9 cellular contexts compared by ENCODE assay signal in the genomic region with DNA sequence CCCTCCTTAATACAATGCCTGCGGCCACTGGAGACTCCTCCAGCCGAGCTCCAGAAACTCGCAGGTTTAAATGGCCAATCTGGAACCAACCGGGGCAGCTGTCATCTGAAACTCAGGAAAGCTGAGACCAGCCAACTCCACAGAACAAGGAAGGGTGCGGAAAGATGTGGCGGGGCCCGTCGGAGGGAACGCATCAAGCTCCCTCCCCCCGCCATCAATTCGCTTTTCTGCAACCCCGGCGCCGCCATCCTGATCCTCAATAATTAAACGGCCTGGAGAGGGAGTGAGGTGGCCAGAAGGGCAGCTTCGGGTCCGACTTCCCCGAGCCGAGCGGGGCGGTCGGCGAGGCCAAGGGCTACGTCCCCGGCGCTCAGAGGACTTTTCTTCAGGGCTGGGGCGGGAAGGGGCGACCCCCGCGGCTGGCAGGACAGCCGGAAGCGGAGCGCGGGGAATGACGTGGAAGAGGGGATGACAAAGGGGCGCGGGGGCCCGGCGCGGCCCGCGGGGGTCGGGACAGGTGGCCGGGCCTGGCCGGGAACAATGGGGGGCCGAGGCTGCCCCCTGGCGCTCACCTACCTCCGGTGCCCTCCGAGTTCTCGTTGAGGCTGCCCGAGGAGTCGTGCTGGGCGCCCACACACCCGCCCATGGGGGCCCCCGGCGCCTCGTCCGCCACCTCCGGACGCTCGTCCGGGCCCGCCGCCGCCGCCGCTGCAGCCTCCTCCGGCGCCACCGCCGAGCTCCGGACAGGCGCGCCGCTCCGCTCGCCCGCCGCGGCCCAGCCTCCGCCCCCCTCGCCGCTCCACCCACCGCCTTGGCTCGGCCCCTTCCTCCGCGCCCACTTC. TPM values are rescaled to one million over a fixed set of nuclear protein-coding genes. Genes with fewer than 3 reads are reported as not detected.
DNase-seq lines count a peak whose midpoint lies in the region; ATAC-seq, FAIRE-seq and TF ChIP-seq lines count a peak whose summit lies in the region.
"Had no signal": no experiment of that assay in that cellular context is flagged by ENCODE, and none has a peak within 500 bp of the region (broad histone marks: within the 10 kb centered on the region; RNA-seq: fewer than 3 reads in every experiment).

A gene with protein sequence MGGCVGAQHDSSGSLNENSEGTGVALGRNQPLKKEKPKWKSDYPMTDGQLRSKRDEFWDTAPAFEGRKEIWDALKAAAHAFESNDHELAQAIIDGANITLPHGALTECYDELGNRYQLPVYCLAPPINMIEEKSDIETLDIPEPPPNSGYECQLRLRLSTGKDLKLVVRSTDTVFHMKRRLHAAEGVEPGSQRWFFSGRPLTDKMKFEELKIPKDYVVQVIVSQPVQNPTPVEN (minus strand): TSS at position 745 of the 842 bp plus-strand sequence. CDS start 99 bp downstream, at position 646.

- CTCF ChIA-PET in activated B cell treated with CpG ODN at 0.5 μM for 24 hours (lab: Charles Lee): interaction anchor here (1.1 to 2.7 kb wide), 4 partner anchors 10 to 175 kb away, joined by 3 to 15 read pairs (median 8); no protein-coding TSS in a partner anchor

- peak within 1 kb of the TSS; percentile 68 for H3K27ac Mint-ChIP-seq in activated B cell treated with CpG ODN at 0.5 μM for 24 hours

- ATAC-seq in HG02852 (IDR thresholded peaks at IDR 0.05; ENCODE audit: unreplicated experiment) (peak; percentile 89), activated B cell treated with CpG ODN at 0.5 μM for 24 hours (ENCODE audit: low read depth) (peak; percentile 88)

- intact Hi-C loops in activated B cell treated with CpG ODN at 0.5 μM for 24 hours (cut with micrococcal nuclease): loop anchor here (1.0 to 5.0 kb wide), 7 partner anchors 8 to 896 kb away; partner anchors contain the start of genes FBXW11, NPM1, RPL26L1 and SH3PXD2B
- intact Hi-C loops in kidney (cut with DNase I): no loop called here

- DNase-seq in NCI-H2029 (lab: John Stamatoyannopoulos, UW) (peak; percentile 78), NCI-H2029 treated with DMSO at 0.1 percent for 48 hours (lab: John Stamatoyannopoulos, UW) (no peak), NCI-H187 (lab: John Stamatoyannopoulos, UW) (peak; percentile 43 to 58), activated B cell treated with CpG ODN at 0.5 μM for 24 hours (peak; percentile 90), cerebellar cortex (ENCODE audit: low spot score) (peak; percentile 78), kidney (peak; percentile 95)
- peak; percentile 53 to 61 for DNase-seq in stimulated activated CD4-positive, alpha-beta T cell treated with anti-CD3 and anti-CD28 coated beads, Interleukin-15, amount 100 ng/mL, for 1 hour (ENCODE audit: low read depth in 1 of 2, low spot score in 1 of 2)

- H3K9me3 Mint-ChIP-seq in activated B cell treated with CpG ODN at 0.5 μM for 24 hours: no peaks in the 10 kb centered on the region

- no peaks in the 10 kb centered on the region for H3K9me3 ChIP-seq in kidney (ENCODE audit: control insufficient read depth in 1 of 2, low read length in 2 of 2)

- H3K4me3 Mint-ChIP-seq in activated B cell treated with CpG ODN at 0.5 μM for 24 hours: peak within 1 kb of the TSS; percentile 90

- POLR2A ChIA-PET in activated B cell treated with CpG ODN at 0.5 μM for 24 hours (lab: Charles Lee): interaction anchor here (0.5 to 1.8 kb wide), 10 partner anchors 10 to 315 kb away, joined by 3 to 9 read pairs (median 6); partner anchors contain the start of genes FBXW11 and STK10

- FAIRE-seq in kidney (lab: Jason Lieb, UNC): no peak
- FAIRE-seq: G401.6 had no signal

- peaks cover 1% of the 10 kb centered on the region for H3K36me3 Mint-ChIP-seq in activated B cell treated with CpG ODN at 0.5 μM for 24 hours (ENCODE audit: low read depth)

- H3K36me3 ChIP-seq in kidney (ENCODE audit: control insufficient read depth in 1 of 2, insufficient read depth in 2 of 2, low read length in 2 of 2): no peaks in the 10 kb centered on the region

- H3K4me1 ChIP-seq in kidney (ENCODE audit: control insufficient read depth in 1 of 2, insufficient read depth in 1 of 2, low read depth in 1 of 2, low read length in 2 of 2): peaks cover 3 to 7% of the 10 kb centered on the region in 2 donors

- peak within 1 kb of the TSS; percentile 48 to 74 for H3K27ac ChIP-seq in kidney (ENCODE audit: low read depth in 2 of 2, low read length in 2 of 2)

- TF ChIP-seq CTCF in activated B cell treated with CpG ODN at 0.5 μM for 24 hours (IDR thresholded peaks at IDR 0.05): peak; percentile 50
- TF ChIP-seq CTCF in kidney (IDR thresholded peaks at IDR 0.05; ENCODE audit: borderline replicate concordance, extremely low read depth, insufficient read depth): peak; percentile 18

- peaks cover 23% of the 10 kb centered on the region for H3K4me1 Mint-ChIP-seq in activated B cell treated with CpG ODN at 0.5 μM for 24 hours

- H3K9ac ChIP-seq in kidney (ENCODE audit: low read length in 2 of 2): peak within 1 kb of the TSS; percentile 59 to 73

- H3K27me3 Mint-ChIP-seq in activated B cell treated with CpG ODN at 0.5 μM for 24 hours: no peaks in the 10 kb centered on the region

- H3K4me3 ChIP-seq in kidney (ENCODE audit: low read length in 2 of 2): peak within 1 kb of the TSS; percentile 74 to 83

RNA-seq across cellular contexts. Expression of the gene that starts here (rescaled TPM):
- total RNA-seq in activated B cell treated with CpG ODN at 0.5 μM for 24 hours: 8.5 and 9.0 TPM in 2 replicates
- total RNA-seq in kidney: 17.8 TPM
- polyA plus RNA-seq in kidney (ENCODE audit: insufficient read depth, low read depth, low replicate concordance): 12.9 TPM
